ENCODE assay signal across 18 cellular contexts in genomic region chr5:59832577-59833301, GRCh38.
DNase-seq lines count a peak whose midpoint lies in the region; ATAC-seq and TF ChIP-seq lines count a peak whose summit lies in the region.
"Had no signal": no experiment of that assay in that cellular context is flagged by ENCODE, and none has a peak within 500 bp of the region (broad histone marks: within the 10 kb centered on the region; RNA-seq: fewer than 3 reads in every experiment).

No MANE protein-coding gene starts in this region.

- H3K9me3 ChIP-seq in liver (ENCODE audit: control insufficient read depth in 4 of 4, low read length in 3 of 4): no peaks in the 10 kb centered on the region
- H3K9me3 ChIP-seq: A549; BLaER1 treated with 17β-estradiol and CSF1 and Interleukin-3, amounts not matched to agents 10 nM and 100 nM had no signal

- ATAC-seq in GM21529 (IDR thresholded peaks at IDR 0.05; ENCODE audit: unreplicated experiment) (no peak), HG02884 (IDR thresholded peaks at IDR 0.05; ENCODE audit: unreplicated experiment) (no peak)
- ATAC-seq: A549 had no signal

- TF ChIP-seq CTCF in liver (IDR thresholded peaks at IDR 0.05; ENCODE audit: low read depth, low read length, missing input control): no peak

- DNase-seq in A172 (ENCODE audit: low spot score) (peak; percentile 51), NCI-H1694 (lab: John Stamatoyannopoulos, UW) (peak; percentile 36), RPMI7951 (ENCODE audit: low read depth) (peak; percentile 36), T1000 (lab: John Stamatoyannopoulos, UW) (no peak), SW 1271 (lab: John Stamatoyannopoulos, UW) (no peak)
- DNase-seq: CD8-positive, alpha-beta memory T cell; GF-D8; H9; NCI-H2081; NCI-H526; NK-92 treated with Interleukin-12 subunit alpha and Interleukin-12 subunit beta, amount 100 ng/mL, for 24 hours had no signal

- TF ChIP-seq RAD21 in liver (IDR thresholded peaks at IDR 0.05): no peak

- no peaks in the 10 kb centered on the region for H3K36me3 ChIP-seq in liver (ENCODE audit: control insufficient read depth in 4 of 4, insufficient read depth in 3 of 4, low read depth in 1 of 4, low read length in 3 of 4)
- H3K36me3 ChIP-seq: BLaER1 treated with 17β-estradiol and CSF1 and Interleukin-3, amounts not matched to agents 10 nM and 100 nM had no signal

- H3K27me3 ChIP-seq in liver (ENCODE audit: control insufficient read depth in 4 of 4, insufficient read depth in 4 of 4, low read length in 3 of 4): no peaks in the 10 kb centered on the region
- H3K27me3 ChIP-seq: BLaER1 treated with 17β-estradiol and CSF1 and Interleukin-3, amounts not matched to agents 10 nM and 100 nM had no signal

- H3K27ac ChIP-seq in liver (ENCODE audit: low read depth in 1 of 2, low read length in 2 of 2): no peak overlapping the region
- H3K27ac ChIP-seq: A549; BLaER1 treated with 17β-estradiol and CSF1 and Interleukin-3, amounts not matched to agents 10 nM and 100 nM; HL-60; RWPE1 had no signal

- WGBS in liver: 45% methylated on average over 7 of the region's 7 CpGs

- no peak overlapping the region for H3K4me3 ChIP-seq in liver (ENCODE audit: low read depth in 1 of 3, low read length in 3 of 3)
- H3K4me3 ChIP-seq: A549; BLaER1 treated with 17β-estradiol and CSF1 and Interleukin-3, amounts not matched to agents 10 nM and 100 nM had no signal

- H3K9ac ChIP-seq in liver (ENCODE audit: low read depth in 1 of 2, low read length in 2 of 2): no peak overlapping the region
- H3K9ac ChIP-seq: BLaER1 treated with 17β-estradiol and CSF1 and Interleukin-3, amounts not matched to agents 10 nM and 100 nM had no signal

- peaks cover 6 to 12% (median 10%) of the 10 kb centered on the region in 4 donors for H3K4me1 ChIP-seq in liver (ENCODE audit: control insufficient read depth in 4 of 4, insufficient read depth in 4 of 4, low read length in 3 of 4)
- H3K4me1 ChIP-seq: A549; BLaER1 treated with 17β-estradiol and CSF1 and Interleukin-3, amounts not matched to agents 10 nM and 100 nM had no signal

TF ChIP-seq in liver, 16 proteins besides CTCF, POLR2A, EP300 and RAD21:
- peak; percentile 17 for TF ChIP-seq MAX (IDR thresholded peaks at IDR 0.05)
- TF ChIP-seq FOXA2 (IDR thresholded peaks at IDR 0.05): no peak
- no peak for TF ChIP-seq EGR1 (IDR thresholded peaks at IDR 0.05; ENCODE audit: low read depth in 2 of 2)
- no peak for TF ChIP-seq GABPA (IDR thresholded peaks at IDR 0.05 in 1 of 2, conservative IDR thresholded peaks at IDR 0.05 in 1 of 2)
- peak; percentile 21 to 47 for TF ChIP-seq HNF4A (conservative IDR thresholded peaks at IDR 0.05)

Comparison
In these comparisons a context has a peak if more than half of its experiments do, and no peak if none do; other contexts are left out.
1. DNase-seq: peak in A172 (single experiment), NCI-H1694 (single experiment) and RPMI7951 (single experiment); none in T1000 (single experiment) and SW 1271 (0 of 2).